Comparison of ENCODE assay signal across 15 cellular contexts in the genomic region with DNA sequence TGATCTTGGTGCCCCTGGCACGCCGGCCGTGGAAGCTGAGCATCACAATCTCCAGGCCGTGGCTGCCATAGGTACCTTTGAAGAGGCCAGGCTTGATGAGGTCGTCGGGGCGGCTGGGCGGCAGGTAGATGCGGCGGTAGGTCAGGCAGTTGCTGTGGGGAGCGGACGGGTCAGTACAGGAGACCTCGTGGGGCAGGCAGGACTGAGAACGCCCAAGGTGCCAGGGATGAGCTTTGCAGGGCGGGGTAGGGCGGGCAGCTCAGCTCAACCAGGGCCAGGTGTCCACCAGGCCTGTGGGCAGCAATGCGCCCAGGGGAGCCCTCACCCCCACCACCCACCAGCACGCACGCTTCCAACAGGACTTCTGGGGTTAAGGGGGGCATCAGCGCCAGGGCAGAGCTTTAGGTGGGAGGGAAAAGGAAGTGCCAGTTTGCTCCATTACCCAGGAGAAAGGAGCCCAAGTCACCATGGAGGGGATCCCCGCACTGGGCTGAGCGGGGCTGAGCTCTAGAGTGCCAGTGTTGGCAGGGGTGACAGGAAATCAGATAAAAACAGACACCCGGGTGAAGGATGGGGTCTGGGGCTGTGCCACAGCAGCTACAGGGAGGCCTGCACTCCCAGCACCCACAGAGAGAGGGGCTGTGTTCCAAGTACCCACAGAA.
"Had no signal": no experiment of that assay in that cellular context is flagged by ENCODE, and none has a peak within 500 bp of the region (broad histone marks: within the 10 kb centered on the region; RNA-seq: fewer than 3 reads in every experiment).

No MANE protein-coding gene starts in this region.

- H3K27me3 Mint-ChIP-seq: activated CD4-positive, alpha-beta T cell treated with anti-CD3 and anti-CD28 coated beads, Interleukin-2, amount 10 ng/mL, durations not matched to agents 24 days and 14 days; progenitor cell of endocrine pancreas; stimulated activated naive CD8-positive, alpha-beta T cell treated with anti-CD3 and anti-CD28 coated beads, Interleukin-15, Interleukin-2, amounts not matched to agents 100 ng/mL and 50 ng/mL, for 24 hours; type B pancreatic cell had no signal

- H3K36me3 ChIP-seq: SJCRH30 had no signal

- H3K27ac Mint-ChIP-seq: activated CD4-positive, alpha-beta T cell treated with anti-CD3 and anti-CD28 coated beads, Interleukin-2, amount 10 ng/mL, durations not matched to agents 24 days and 14 days; progenitor cell of endocrine pancreas; stimulated activated naive CD8-positive, alpha-beta T cell treated with anti-CD3 and anti-CD28 coated beads, Interleukin-15, Interleukin-2, amounts not matched to agents 100 ng/mL and 50 ng/mL, for 24 hours; type B pancreatic cell had no signal

- H3K4me1 ChIP-seq: SJCRH30 had no signal

- FAIRE-seq: frontal cortex had no signal

- H3K4me3 ChIP-seq: coronary artery, SJCRH30 had no signal

- H3K9me3 ChIP-seq: SJCRH30 had no signal

- H3K27ac ChIP-seq: brain microvascular endothelial cell, coronary artery, SJCRH30 had no signal

- DNase-seq: activated CD4-positive, alpha-beta T cell treated with anti-CD3 and anti-CD28 coated beads, Interleukin-2, amount 10 ng/mL, durations not matched to agents 24 days and 14 days; activated CD4-positive, CD25-positive, alpha-beta regulatory T cell; activated CD8-positive, alpha-beta memory T cell treated with anti-CD3 and anti-CD28 coated beads for 24 hours; brain microvascular endothelial cell; islet precursor cell; midbrain; stimulated activated CD4-positive, alpha-beta T cell treated with anti-CD3 and anti-CD28 coated beads, Interleukin-12 subunit alpha, Interleukin-12 subunit beta, amount 100 ng/mL, for 4 hours; stimulated activated CD4-positive, alpha-beta T cell treated with anti-CD3 and anti-CD28 coated beads, Interleukin-1b, Interleukin-23, amount 100 ng/mL, for 48 hours; SW 1271 had no signal

- H3K9me3 Mint-ChIP-seq: activated CD4-positive, alpha-beta T cell treated with anti-CD3 and anti-CD28 coated beads, Interleukin-2, amount 10 ng/mL, durations not matched to agents 24 days and 14 days; stimulated activated naive CD8-positive, alpha-beta T cell treated with anti-CD3 and anti-CD28 coated beads, Interleukin-15, Interleukin-2, amounts not matched to agents 100 ng/mL and 50 ng/mL, for 24 hours; type B pancreatic cell had no signal

- H3K4me3 Mint-ChIP-seq: activated CD4-positive, alpha-beta T cell treated with anti-CD3 and anti-CD28 coated beads, Interleukin-2, amount 10 ng/mL, durations not matched to agents 24 days and 14 days; stimulated activated naive CD8-positive, alpha-beta T cell treated with anti-CD3 and anti-CD28 coated beads, Interleukin-15, Interleukin-2, amounts not matched to agents 100 ng/mL and 50 ng/mL, for 24 hours; type B pancreatic cell had no signal

- H3K27me3 ChIP-seq: brain microvascular endothelial cell, SJCRH30 had no signal
